In genomic region chr19:42323852-42324654, GRCh38 we compare ENCODE assay signal across 8 cellular contexts. TPM values are rescaled to one million over a fixed set of nuclear protein-coding genes. Genes with fewer than 3 reads are reported as not detected.
DNase-seq lines count a peak whose midpoint lies in the region; ATAC-seq and TF ChIP-seq lines count a peak whose summit lies in the region.

No MANE protein-coding gene starts in this region.

- H3K4me1 ChIP-seq in DOHH2 (ENCODE audit: control insufficient read depth, low read length) = peaks cover 27% of the 10 kb centered on the region
- peaks cover 13% of the 10 kb centered on the region for H3K4me1 ChIP-seq in osteoblast (ENCODE audit: insufficient read depth, low read length)

- no peak overlapping the region for H3K27ac ChIP-seq in DOHH2 (ENCODE audit: low read depth, low read length)
- no peak overlapping the region for H3K27ac ChIP-seq in coronary artery
- no peak overlapping the region for H3K27ac ChIP-seq in osteoblast (ENCODE audit: low read depth, low read length)

- peaks cover 36% of the 10 kb centered on the region for H3K79me2 ChIP-seq in DOHH2 (ENCODE audit: control insufficient read depth, low read length)
- peaks cover 31% of the 10 kb centered on the region for H3K79me2 ChIP-seq in osteoblast (ENCODE audit: insufficient read depth, low read length)

- H3F3A ChIP-seq in DOHH2 (ENCODE audit: control insufficient read depth, insufficient read depth) = peaks cover 5% of the 10 kb centered on the region; the same call in 1 of the 2 replicates

- DNase-seq in NOMO-1 (lab: John Stamatoyannopoulos, UW; ENCODE audit: unreplicated experiment in 2 of 2) (peak; percentile 6 to 30), coronary artery (ENCODE audit: low spot score) (no peak), osteoblast (ENCODE audit: insufficient read length, low spot score, missing footprints) (peak; percentile 80), 8988T (no peak), glomerular visceral epithelial cell (ENCODE audit: extremely low spot score) (no peak)
- no peak for DNase-seq in NK-92 treated with Interleukin-12 subunit alpha and Interleukin-12 subunit beta, amount 100 ng/mL, for 24 hours (lab: John Stamatoyannopoulos, UW)

- H3K36me3 ChIP-seq in DOHH2 (ENCODE audit: control insufficient read depth, low read length) (peaks cover 4% of the 10 kb centered on the region), osteoblast (ENCODE audit: insufficient read depth, low read length) (no peaks in the 10 kb centered on the region)

- H3K27me3 ChIP-seq in DOHH2 (ENCODE audit: control insufficient read depth, low read length) (no peaks in the 10 kb centered on the region), osteoblast (ENCODE audit: insufficient read depth, low read length) (peaks cover 33% of the 10 kb centered on the region)

- no peak for ATAC-seq in GM19035 (IDR thresholded peaks at IDR 0.05; ENCODE audit: unreplicated experiment)

- H3K4me2 ChIP-seq in DOHH2 (ENCODE audit: low read length) = peak overlapping the region; percentile 92
- H3K4me2 ChIP-seq in osteoblast (ENCODE audit: insufficient read depth, low read length) = no peak overlapping the region

- TF ChIP-seq CTCF in DOHH2 (IDR thresholded peaks at IDR 0.05; ENCODE audit: low read depth, low read length, poor library complexity, severe bottlenecking) (no peak), coronary artery (IDR thresholded peaks at IDR 0.05) (no peak), osteoblast (IDR thresholded peaks at IDR 0.05; ENCODE audit: extremely low read depth, low read depth, low read length) (no peak)

- H4K20me1 ChIP-seq in DOHH2 (ENCODE audit: control insufficient read depth, insufficient read depth, low read depth, low read length) = 0 out of 2 replicates have a peak, but pooled peaks cover 4% of the 10 kb centered on the region
- H4K20me1 ChIP-seq in osteoblast (ENCODE audit: insufficient read depth, low read length) = peaks cover 2% of the 10 kb centered on the region

- H3K9me3 ChIP-seq in DOHH2 (ENCODE audit: control insufficient read depth, insufficient read depth, low read length) (no peaks in the 10 kb centered on the region), osteoblast (ENCODE audit: low read depth, low read length) (no peaks in the 10 kb centered on the region)

- H3K9me2 ChIP-seq in DOHH2 (replicated peaks; ENCODE audit: control insufficient read depth, low read length) = no peaks in the 10 kb centered on the region

- H3K4me3 ChIP-seq in DOHH2 (ENCODE audit: low read length) (peak overlapping the region; percentile 78), coronary artery (peak overlapping the region; percentile 82), osteoblast (ENCODE audit: insufficient read depth, low read length) (no peak overlapping the region)

- no peak overlapping the region for H2AFZ ChIP-seq in osteoblast (ENCODE audit: low read length)

RNA-seq across cellular contexts. Expression of gene MEGF8, which starts 1.4 kb away (rescaled TPM):
- total RNA-seq in osteoblast = 23.9 and 30.0 TPM in 2 replicates

RNA-seq across cellular contexts. Expression of gene TMEM145, which starts 10.9 kb away (rescaled TPM):
- total RNA-seq in osteoblast = not detected in 2 replicates

RNA-seq across cellular contexts. Expression of gene PAFAH1B3, which starts 21.6 kb away (rescaled TPM):
- total RNA-seq in osteoblast = 18.3 and 23.2 TPM in 2 replicates

RNA-seq across cellular contexts. Expression of gene PRR19, which starts 22.1 kb away (rescaled TPM):
- 0.36 and 0.59 TPM in 2 replicates for total RNA-seq in osteoblast

RNA-seq across cellular contexts. Expression of gene CIC, which starts 55.0 kb away (rescaled TPM):
- total RNA-seq in osteoblast = 33.6 and 39.1 TPM in 2 replicates

Comparison
In these comparisons a context has a peak if more than half of its experiments do, and no peak if none do; other contexts are left out.
1. DNase-seq: peak in NOMO-1 (2 of 2) and osteoblast (single experiment); none in coronary artery (single experiment), NK-92 treated with Interleukin-12 subunit alpha and Interleukin-12 subunit beta, amount 100 ng/mL, for 24 hours (single experiment), 8988T (single experiment) and glomerular visceral epithelial cell (single experiment).